In the genomic region with DNA sequence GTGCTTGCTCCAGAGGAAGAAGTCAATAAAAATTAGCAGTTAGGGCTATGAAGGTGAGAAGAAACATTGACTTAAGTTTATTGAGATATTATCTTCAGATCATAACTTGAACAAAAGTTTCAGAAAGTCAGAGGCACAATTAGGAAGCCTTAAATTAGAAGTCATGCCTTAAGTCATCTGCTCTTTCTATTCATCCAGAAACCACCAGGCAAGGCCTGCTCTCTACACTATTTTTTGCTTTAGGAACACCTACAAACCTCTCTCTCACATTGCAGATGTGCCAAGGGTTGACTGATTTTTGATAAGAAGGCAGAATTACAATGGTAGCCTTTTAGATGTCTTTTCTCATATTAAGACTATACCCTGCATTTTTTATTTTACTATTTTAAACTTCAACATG, we compare ENCODE assay signal across 35 cellular contexts.
"Had no signal": no experiment of that assay in that cellular context is flagged by ENCODE, and none has a peak within 500 bp of the region (broad histone marks: within the 10 kb centered on the region; RNA-seq: fewer than 3 reads in every experiment).

No MANE protein-coding gene starts in this region.

- DNase-seq: activated B cell treated with CpG ODN at 0.5 μM for 24 hours; activated CD4-positive, alpha-beta memory T cell treated with anti-CD3 and anti-CD28 coated beads for 36 hours; activated CD4-positive, alpha-beta T cell treated with anti-CD3 and anti-CD28 coated beads for 4 hours; activated CD4-positive, alpha-beta T cell treated with anti-CD3 and anti-CD28 coated beads, Interleukin-2, amount 50 U/mL, for 1 hour; activated CD4-positive, CD25-positive, alpha-beta regulatory T cell treated with anti-CD3 and anti-CD28 coated beads, Interleukin-2, amount 50 U/mL, for 72 hours; activated CD8-positive, alpha-beta memory T cell treated with anti-CD3 and anti-CD28 coated beads, Interleukin-2, amount 50 U/mL, for 48 hours; activated effector memory CD4-positive, alpha-beta T cell treated with Interleukin-2 at 50 U/mL for 16 hours; activated naive CD4-positive, alpha-beta T cell treated with anti-CD3 and anti-CD28 coated beads, Interleukin-2, amount 10 ng/mL, durations not matched to agents 7 days and 5 days; activated naive CD8-positive, alpha-beta T cell treated with anti-CD3 and anti-CD28 coated beads, Interleukin-2, amount 50 U/mL, for 24 hours; activated T-cell treated with anti-CD3 and anti-CD28 coated beads, Interleukin-2, amount 50 U/mL, for 48 hours; anterior cingulate cortex; caudate nucleus; cerebellar nuclear complex; cortex of kidney; MG63; NCI-H1048; NCI-H1105 treated with DMSO at 0.1 percent for 48 hours; NCI-H1436; NCI-H1694; NCI-H1930; NCI-H2081 treated with DMSO at 0.1 percent for 48 hours; NCI-H226; NCI-H524 treated with DMSO at 0.1 percent for 48 hours; NCI-H748 treated with DMSO at 0.1 percent for 48 hours; PC-9; SIG-M5; SW 1271; T-helper 1 cell; T-helper 2 cell; T-helper 9 cell had no signal

- H3K9me3 ChIP-seq: MG63 had no signal

- H2AFZ ChIP-seq: PC-9 had no signal

- H3K4me2 ChIP-seq: PC-9 had no signal

- H3K4me3 ChIP-seq: MG63, PC-9 had no signal

- FAIRE-seq: bronchial epithelial cell, RCC 7860 had no signal

- H3K27ac ChIP-seq: PC-9, RWPE1, VCaP had no signal

- H3K27me3 ChIP-seq: MG63 had no signal

- ATAC-seq: activated naive CD8-positive, alpha-beta T cell treated with anti-CD3 and anti-CD28 coated beads, Interleukin-2, amount 50 U/mL, for 24 hours; Right ventricle myocardium inferior had no signal

- H3K36me3 ChIP-seq: MG63 had no signal
